In genomic region chr2:84613082-84613481, GRCh38 we compare ENCODE assay signal across 1 cellular context.
A peak's percentile ranks its signal among the peaks of the same experiment; 100 is the strongest.
TF ChIP-seq lines count a peak whose summit lies in the region.

No MANE protein-coding gene starts in this region.

TF ChIP-seq in HepG2, 621 proteins besides CTCF, POLR2A, EP300 and RAD21 (continued from another document and continues in another):
- TF ChIP-seq HNF1A (IDR thresholded peaks at IDR 0.05; ENCODE audit: low read depth) (peak; percentile 45; the same call in 1 of the 2 replicates), HNF1A (CRISPR knock-in tag; IDR thresholded peaks at IDR 0.05; ENCODE audit: borderline replicate concordance) (peak; percentile 47; the same call in 1 of the 2 replicates), ARNTL (CRISPR knock-in tag; IDR thresholded peaks at IDR 0.05) (no peak), ZNF644 (CRISPR knock-in tag; IDR thresholded peaks at IDR 0.05; ENCODE audit: low read depth) (peak; percentile 93), NCOA2 (CRISPR knock-in tag; IDR thresholded peaks at IDR 0.05) (peak; percentile 82), DRAP1 (CRISPR knock-in tag; IDR thresholded peaks at IDR 0.05) (no peak), ZNF205 (CRISPR knock-in tag; IDR thresholded peaks at IDR 0.05) (peak; percentile 30; the same call in 1 of the 2 replicates), JUNB (CRISPR knock-in tag; IDR thresholded peaks at IDR 0.05; ENCODE audit: borderline replicate concordance) (peak; percentile 98), PHF21A (CRISPR knock-in tag; IDR thresholded peaks at IDR 0.05) (peak; percentile 39; the same call in 1 of the 2 replicates), ETV5 (CRISPR knock-in tag; IDR thresholded peaks at IDR 0.05; ENCODE audit: borderline replicate concordance) (peak; percentile 83), SOX5 (CRISPR knock-in tag; IDR thresholded peaks at IDR 0.05; ENCODE audit: borderline replicate concordance) (peak; percentile 98), THAP11 (CRISPR knock-in tag; IDR thresholded peaks at IDR 0.05) (peak; percentile 48; the same call in 1 of the 2 replicates), POGZ (CRISPR knock-in tag; IDR thresholded peaks at IDR 0.05) (peak; percentile 62; the same call in 1 of the 2 replicates), WIZ (CRISPR knock-in tag; IDR thresholded peaks at IDR 0.05) (no peak), ZNF788 (CRISPR knock-in tag; IDR thresholded peaks at IDR 0.05; ENCODE audit: borderline replicate concordance) (peak; percentile 51; the same call in 1 of the 2 replicates), HMG20A (CRISPR knock-in tag; IDR thresholded peaks at IDR 0.05; ENCODE audit: borderline replicate concordance) (peak; percentile 83), FOXA1 (IDR thresholded peaks at IDR 0.05) (no peak), FOXA1 (CRISPR knock-in tag; IDR thresholded peaks at IDR 0.05) (peak; percentile 63), SALL1 (CRISPR knock-in tag; IDR thresholded peaks at IDR 0.05) (peak; percentile 71), SMAD3 (CRISPR knock-in tag; IDR thresholded peaks at IDR 0.05) (0 out of 2 replicates have a peak, but pooled peaks have one; percentile 38), HNF4A (CRISPR knock-in tag; IDR thresholded peaks at IDR 0.05) (peak; percentile 7; the same call in 1 of the 2 replicates), ZNF326 (CRISPR knock-in tag; IDR thresholded peaks at IDR 0.05; ENCODE audit: borderline replicate concordance) (no peak), ZNF614 (CRISPR knock-in tag; IDR thresholded peaks at IDR 0.05; ENCODE audit: borderline replicate concordance) (peak; percentile 19; the same call in 1 of the 2 replicates), FOXM1 (CRISPR knock-in tag; IDR thresholded peaks at IDR 0.05) (no peak), HDAC2 (CRISPR knock-in tag; IDR thresholded peaks at IDR 0.05) (peak; percentile 65; the same call in 1 of the 2 replicates), BCL6 (CRISPR knock-in tag; IDR thresholded peaks at IDR 0.05) (peak; percentile 57), AHDC1 (CRISPR knock-in tag; IDR thresholded peaks at IDR 0.05; ENCODE audit: borderline replicate concordance) (peak; percentile 89), FOSL2 (CRISPR knock-in tag; IDR thresholded peaks at IDR 0.05) (peak; percentile 99), KDM2A (CRISPR knock-in tag; IDR thresholded peaks at IDR 0.05; ENCODE audit: borderline replicate concordance, low read depth) (0 out of 2 replicates have a peak, but pooled peaks have one; percentile 24), ZNF557 (CRISPR knock-in tag; IDR thresholded peaks at IDR 0.05) (no peak), ZNF597 (CRISPR knock-in tag; IDR thresholded peaks at IDR 0.05) (no peak), THRA (CRISPR knock-in tag; IDR thresholded peaks at IDR 0.05; ENCODE audit: borderline replicate concordance) (peak; percentile 74; the same call in 1 of the 2 replicates), RXRB (CRISPR knock-in tag; IDR thresholded peaks at IDR 0.05; ENCODE audit: borderline replicate concordance) (peak; percentile 58; the same call in 1 of the 2 replicates), ZEB1 (IDR thresholded peaks at IDR 0.05; ENCODE audit: insufficient replicate concordance, low read depth) (peak; percentile 58), JUND (CRISPR knock-in tag; IDR thresholded peaks at IDR 0.05) (peak; percentile 93), TBX3 (IDR thresholded peaks at IDR 0.05; ENCODE audit: borderline replicate concordance) (peak; percentile 64), SMARCE1 (IDR thresholded peaks at IDR 0.05; ENCODE audit: borderline replicate concordance) (no peak), SRF (IDR thresholded peaks at IDR 0.05; ENCODE audit: low read depth, low read length) (no peak), ZNF746 (CRISPR knock-in tag; IDR thresholded peaks at IDR 0.05) (peak; percentile 62; the same call in 1 of the 2 replicates), TFE3 (CRISPR knock-in tag; IDR thresholded peaks at IDR 0.05) (no peak; the same call in 1 of the 2 replicates), ZNF710 (CRISPR knock-in tag; IDR thresholded peaks at IDR 0.05; ENCODE audit: borderline replicate concordance) (0 out of 2 replicates have a peak, but pooled peaks have one; percentile 58), ZBTB37 (CRISPR knock-in tag; IDR thresholded peaks at IDR 0.05) (no peak), TCF7L2 (IDR thresholded peaks at IDR 0.05; ENCODE audit: low read depth, low read length) (peak; percentile 82), U2AF1 (optimal IDR thresholded peaks at IDR 0.05; ENCODE audit: low read depth, low read length) (no peak), HNF4G (IDR thresholded peaks at IDR 0.05; ENCODE audit: borderline replicate concordance, low read depth, low read length) (peak; percentile 33; the same call in 1 of the 2 replicates), HNF4G (CRISPR knock-in tag; IDR thresholded peaks at IDR 0.05; ENCODE audit: borderline replicate concordance, low read depth) (no peak), SMYD3 (CRISPR knock-in tag; IDR thresholded peaks at IDR 0.05) (0 out of 2 replicates have a peak, but pooled peaks have one; percentile 33), BHLHE40 (IDR thresholded peaks at IDR 0.05; ENCODE audit: low read length) (peak; percentile 86)
